In the genomic region with DNA sequence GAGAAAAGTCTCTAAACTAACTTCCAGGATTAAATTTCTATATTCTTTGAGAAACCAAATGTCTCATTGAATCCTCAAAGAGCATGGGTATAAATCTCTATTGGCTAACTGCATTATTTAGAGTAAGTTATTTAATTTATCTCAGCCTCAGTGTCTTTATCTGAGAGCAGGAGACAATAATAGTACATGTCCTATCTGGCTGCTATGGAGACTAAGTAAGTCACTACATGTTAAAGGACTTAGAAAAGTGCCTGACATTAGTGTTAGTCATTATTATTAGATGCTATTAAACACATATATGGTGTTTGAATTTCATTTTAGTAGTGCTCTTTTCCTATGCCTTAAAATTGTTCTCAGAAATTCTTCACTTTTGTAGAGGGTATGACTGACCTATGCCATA, we compare ENCODE assay signal across 33 cellular contexts.
"Had no signal": no experiment of that assay in that cellular context is flagged by ENCODE, and none has a peak within 500 bp of the region (broad histone marks: within the 10 kb centered on the region; RNA-seq: fewer than 3 reads in every experiment).

No MANE protein-coding gene starts in this region.

- H3K27me3 ChIP-seq: adrenal gland, ascending aorta, body of pancreas, brain microvascular endothelial cell, breast epithelium, cardiac muscle cell had no signal

- H3K27ac ChIP-seq: adrenal gland, ascending aorta, body of pancreas, brain microvascular endothelial cell, breast epithelium, cardiac muscle cell had no signal

- DNase-seq: activated effector memory CD4-positive, alpha-beta T cell treated with anti-CD3 and anti-CD28 coated beads, Interleukin-2, amount 50 U/mL, for 16 hours; activated effector memory CD4-positive, alpha-beta T cell treated with Interleukin-2 at 50 U/mL for 16 hours; activated gamma-delta T cell; activated gamma-delta T cell treated with Interleukin-2 at 50 U/mL for 16 hours; activated naive CD4-positive, alpha-beta T cell; activated naive CD4-positive, alpha-beta T cell treated with anti-CD3 and anti-CD28 coated beads for 36 hours; activated naive CD4-positive, alpha-beta T cell treated with anti-CD3 and anti-CD28 coated beads, Interleukin-2, amount 10 ng/mL, durations not matched to agents 7 days and 5 days; activated naive CD4-positive, alpha-beta T cell treated with anti-CD3 and anti-CD28 coated beads, Interleukin-2, amount 50 U/mL, for 16 hours; activated naive CD4-positive, alpha-beta T cell treated with Interleukin-2 at 50 U/mL for 16 hours; activated naive CD8-positive, alpha-beta T cell treated with anti-CD3 and anti-CD28 coated beads for 36 hours; activated naive CD8-positive, alpha-beta T cell treated with anti-CD3 and anti-CD28 coated beads, Interleukin-2, amount 10 ng/mL, durations not matched to agents 7 days and 5 days; activated naive CD8-positive, alpha-beta T cell treated with anti-CD3 and anti-CD28 coated beads, Interleukin-2, amount 50 U/mL, for 24 hours; activated T-cell treated with anti-CD3 and anti-CD28 coated beads for 4 hours; activated T-cell treated with anti-CD3 and anti-CD28 coated beads, Interleukin-2, amount 50 U/mL, for 1 hour; activated T-cell treated with anti-CD3 and anti-CD28 coated beads, Interleukin-2, amount 50 U/mL, for 24 hours; activated T-cell treated with anti-CD3 and anti-CD28 coated beads, Interleukin-2, amount 50 U/mL, for 4 hours; activated T-cell treated with anti-CD3 and anti-CD28 coated beads, Interleukin-2, amount 50 U/mL, for 48 hours; activated T-cell treated with anti-CD3 and anti-CD28 coated beads, Interleukin-2, amount 50 U/mL, for 72 hours; adrenal gland; amniotic stem cell; amygdala; anterior cingulate cortex; aorta; body of pancreas; brain microvascular endothelial cell; caudate nucleus; central memory CD4-positive, alpha-beta T cell; cerebellar nuclear complex had no signal

- H3K9me3 ChIP-seq: adrenal gland, ascending aorta, body of pancreas, breast epithelium had no signal

- H3K4me3 ChIP-seq: adrenal gland, ascending aorta, body of pancreas, breast epithelium, cardiac muscle cell had no signal

- ATAC-seq: activated naive CD4-positive, alpha-beta T cell treated with anti-CD3 and anti-CD28 coated beads, Interleukin-2, amount 50 U/mL, for 72 hours; activated naive CD8-positive, alpha-beta T cell treated with anti-CD3 and anti-CD28 coated beads, Interleukin-2, amount 50 U/mL, for 24 hours; activated T-cell treated with anti-CD3 and anti-CD28 coated beads, Interleukin-2, amount 50 U/mL, for 4 hours; activated T-cell treated with anti-CD3 and anti-CD28 coated beads, Interleukin-2, amount 50 U/mL, for 72 hours; activated T-helper 17 cell treated with anti-CD3 and anti-CD28 coated beads, Interleukin-2, amount 50 U/mL, for 72 hours; body of pancreas had no signal

- H3K4me1 ChIP-seq: adrenal gland, ascending aorta, body of pancreas, breast epithelium had no signal

- H3K36me3 ChIP-seq: adrenal gland, ascending aorta, brain microvascular endothelial cell, breast epithelium, cardiac muscle cell had no signal
